ENCODE assay signal across 17 cellular contexts in genomic region chr16:14523632-14524031, GRCh38.
DNase-seq lines count a peak whose midpoint lies in the region; ATAC-seq and TF ChIP-seq lines count a peak whose summit lies in the region.
"Had no signal": no experiment of that assay in that cellular context is flagged by ENCODE, and none has a peak within 500 bp of the region (broad histone marks: within the 10 kb centered on the region; RNA-seq: fewer than 3 reads in every experiment).

No MANE protein-coding gene starts in this region.

- peaks cover 5% of the 10 kb centered on the region for H3K36me3 Mint-ChIP-seq in effector memory CD8-positive, alpha-beta T cell (ENCODE audit: insufficient read depth)

- H3K36me3 ChIP-seq in HEK293 (ENCODE audit: control insufficient read depth in 2 of 2, insufficient read depth in 1 of 2, low read length in 2 of 2) (no peaks in the 10 kb centered on the region), psoas muscle (ENCODE audit: insufficient read depth in 1 of 2, low read depth in 1 of 2) (no peaks in the 10 kb centered on the region)

- DNase-seq in NCI-H146 (lab: John Stamatoyannopoulos, UW) (peak; percentile 36), psoas muscle (no peak), ureter (ENCODE audit: low spot score) (no peak), DMS79 (lab: John Stamatoyannopoulos, UW) (no peak)
- no peak for DNase-seq in effector memory CD8-positive, alpha-beta T cell
- DNase-seq: HCEC 1CT, KBM-7, NCI-H2029 treated with DMSO at 0.1 percent for 48 hours, NCI-H510A treated with DMSO at 0.1 percent for 48 hours, NCI-H774, RPMI8226, SIG-M5, T-cell had no signal

- POLR2A ChIA-PET in HEK293 (lab: Yijun Ruan, JAX) = no interaction called here

- 92 to 98% (median 93%) methylated on average over 2 of the region's 2 CpGs for WGBS in psoas muscle, 3 donors

- no peak for TF ChIP-seq CTCF in HEK293 (tag by site-specific recombination; IDR thresholded peaks at IDR 0.05)
- no peak for TF ChIP-seq CTCF in psoas muscle (IDR thresholded peaks at IDR 0.05)

- no peak for ATAC-seq in effector memory CD8-positive, alpha-beta T cell (replicated peaks)
- ATAC-seq in psoas muscle (peak in 1 of 4 donors; percentile 63), HG03045 (IDR thresholded peaks at IDR 0.05; ENCODE audit: unreplicated experiment) (no peak)
- ATAC-seq: SK-N-SH treated with all-trans-retinoic acid at 6 μM for 48 hours, T-cell had no signal

- H3K4me3 Mint-ChIP-seq in effector memory CD8-positive, alpha-beta T cell = no peak overlapping the region
- H3K4me3 Mint-ChIP-seq: B cell, T-cell had no signal

- no peaks in the 10 kb centered on the region for H3K9me3 Mint-ChIP-seq in effector memory CD8-positive, alpha-beta T cell
- H3K9me3 Mint-ChIP-seq: T-cell had no signal

- peak overlapping the region; percentile 5 to 62 for H3K27ac Mint-ChIP-seq in effector memory CD8-positive, alpha-beta T cell
- H3K27ac Mint-ChIP-seq: B cell, T-cell had no signal

- no peak overlapping the region for H3K27ac ChIP-seq in HEK293 (ENCODE audit: extremely low read depth, low read depth, low read length)
- H3K27ac ChIP-seq in psoas muscle = peak overlapping the region; percentile 21

- intact Hi-C loops in psoas muscle (cut with DNase I) = loop anchor here in 1 of 2 donors (10.0 kb wide), 3 partner anchors 89 to 599 kb away; partner anchors contain the start of gene ERCC4

- H3K4me1 ChIP-seq in HEK293 (ENCODE audit: control insufficient read depth, insufficient read depth, low read length) = no peaks in the 10 kb centered on the region
- H3K4me1 ChIP-seq in psoas muscle = peaks cover 19% of the 10 kb centered on the region

- H3K27me3 Mint-ChIP-seq in effector memory CD8-positive, alpha-beta T cell = no peaks in the 10 kb centered on the region
- H3K27me3 Mint-ChIP-seq: B cell, T-cell had no signal

- peaks cover 16 to 30% of the 10 kb centered on the region in 2 donors for H3K4me1 Mint-ChIP-seq in effector memory CD8-positive, alpha-beta T cell (ENCODE audit: low read depth in 2 of 2)

- no peaks in the 10 kb centered on the region for H3K9me3 ChIP-seq in HEK293 (ENCODE audit: control insufficient read depth, insufficient read depth, low read depth, low read length)
- no peaks in the 10 kb centered on the region for H3K9me3 ChIP-seq in psoas muscle

- H3K4me3 ChIP-seq in HEK293 (ENCODE audit: low read depth, low read length) (no peak overlapping the region), psoas muscle (no peak overlapping the region)

- CTCF ChIA-PET in HEK293 (lab: Yijun Ruan, JAX) = interaction anchor here (0.6 kb wide), 1 partner anchor 200 kb away, joined by 3 read pairs; no protein-coding TSS in a partner anchor

- no peaks in the 10 kb centered on the region for H3K27me3 ChIP-seq in psoas muscle (ENCODE audit: insufficient read depth in 3 of 3, low read length in 2 of 3)

TF ChIP-seq in HEK293, 187 proteins besides CTCF, POLR2A, EP300 and RAD21:
- TF ChIP-seq ZNF837 (tag by site-specific recombination; IDR thresholded peaks at IDR 0.05) (no peak), SP7 (tag by site-specific recombination; IDR thresholded peaks at IDR 0.05) (0 out of 2 replicates have a peak, but pooled peaks have one; percentile 20)
